ENCODE assay signal across 8 cellular contexts in the genomic region with DNA sequence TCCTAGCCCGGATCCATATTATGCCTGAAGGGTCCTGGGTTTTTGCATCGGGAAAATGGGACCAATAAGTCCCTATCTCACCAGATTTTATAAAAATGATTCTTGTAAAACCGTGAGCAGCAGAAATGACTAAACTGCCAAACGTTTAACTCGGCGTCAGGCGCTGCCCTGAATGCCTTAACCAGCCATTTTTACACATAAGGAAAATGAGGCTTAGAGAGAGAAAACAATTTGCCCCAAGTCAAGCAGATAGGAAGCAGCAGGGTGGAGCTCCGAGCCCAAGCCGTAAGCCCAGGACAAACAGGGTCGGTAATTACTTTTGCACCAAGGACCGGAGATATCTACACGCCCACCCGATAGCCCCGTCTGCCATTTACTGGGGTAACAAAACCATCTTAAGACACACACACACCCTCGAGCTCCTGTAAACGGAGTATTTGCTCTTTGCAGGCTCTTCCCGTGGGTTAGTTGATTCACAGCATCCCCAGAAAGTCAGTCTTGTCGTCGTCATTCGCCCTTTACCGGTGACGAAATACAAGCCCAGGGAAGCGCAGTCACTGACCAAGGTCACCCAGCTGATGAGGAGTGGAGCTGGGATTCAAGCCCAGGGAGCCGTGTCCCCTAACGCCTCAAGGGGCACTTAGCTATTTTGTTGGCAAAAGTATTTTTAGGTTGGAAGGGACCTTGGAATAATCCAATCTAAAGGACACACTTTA. TPM values are rescaled to one million over a fixed set of nuclear protein-coding genes. Genes with fewer than 3 reads are reported as not detected.
DNase-seq lines count a peak whose midpoint lies in the region; ATAC-seq and TF ChIP-seq lines count a peak whose summit lies in the region.

No MANE protein-coding gene starts in this region.

- peaks cover 0 to 3% of the 10 kb centered on the region in 2 experiments; a peak in 1 of 5 replicates for H3K9me3 Mint-ChIP-seq in H9
- peaks cover 7% of the 10 kb centered on the region for H3K9me3 Mint-ChIP-seq in T-helper 2 cell treated with Interferon-gamma antibody and Interleukin-4, amounts not matched to agents 5 μg/mL and 100 μg/mL, for 36 hours

- H3K79me1 ChIP-seq in H9 (ENCODE audit: insufficient read depth, low read depth, low read length, poor library complexity, severe bottlenecking): peaks cover 2% of the 10 kb centered on the region
- peaks cover 1% of the 10 kb centered on the region for H3K79me1 ChIP-seq in neuronal stem cell (ENCODE audit: low read depth, low read length)

- H2BK15ac ChIP-seq in H9 (ENCODE audit: low read depth, low read length) (no peak overlapping the region), neuronal stem cell (ENCODE audit: low read length) (no peak overlapping the region)

- no CpG with 5 or more reads among the region's 25 CpGs for WGBS in H9 (ENCODE audit: extremely low coverage, insufficient read length, low lambda C conversion rate)
- 2% methylated on average over 25 of the region's 25 CpGs for WGBS in esophagus, 2 donors
- no CpG with 5 or more reads among the region's 25 CpGs for WGBS in neuronal stem cell (ENCODE audit: extremely low coverage in 2 of 2, insufficient read length in 2 of 2, insufficient replicate concordance in 1 of 2), 2 donors

- no peak for ATAC-seq in HG02973 (IDR thresholded peaks at IDR 0.05; ENCODE audit: unreplicated experiment)

- no peaks in the 10 kb centered on the region for H3K79me2 ChIP-seq in H9 (ENCODE audit: insufficient read depth, low read length)

- no peak overlapping the region for H3K14ac ChIP-seq in H9 (ENCODE audit: insufficient read depth, low read length)
- H3K14ac ChIP-seq in neuronal stem cell (ENCODE audit: low read length): no peak overlapping the region

- no peak for TF ChIP-seq CTCF in BE2C (IDR thresholded peaks at IDR 0.05; ENCODE audit: low read depth, low read length)
- no peak for TF ChIP-seq CTCF in H9 (conservative IDR thresholded peaks at IDR 0.05)

- H3K27ac ChIP-seq in H9 (ENCODE audit: insufficient read length, low read depth, low read length) (no peak overlapping the region), esophagus (ENCODE audit: low read depth in 2 of 2, low read length in 1 of 2) (peak overlapping the region; percentile 94 to 98), neuronal stem cell (replicated peaks; ENCODE audit: low read length) (no peak overlapping the region)

- H3K18ac ChIP-seq in H9 (ENCODE audit: insufficient read length, low read depth, low read length): no peak overlapping the region
- peak overlapping the region; percentile 86 for H3K18ac ChIP-seq in neuronal stem cell (ENCODE audit: low read length)

- peaks cover 5% of the 10 kb centered on the region; the same call in 1 of the 2 replicates for H3K9me3 ChIP-seq in BE2C
- no peaks in the 10 kb centered on the region for H3K9me3 ChIP-seq in H9 (ENCODE audit: control insufficient read depth, low read depth, low read length)
- no peaks in the 10 kb centered on the region for H3K9me3 ChIP-seq in esophagus (ENCODE audit: control insufficient read depth in 2 of 2, insufficient read depth in 1 of 2, low read depth in 1 of 2, low read length in 1 of 2)
- peaks cover 0 to 6% of the 10 kb centered on the region in 2 donors for H3K9me3 ChIP-seq in neuronal stem cell (replicated peaks in 1 of 2; ENCODE audit: control insufficient read depth in 2 of 2, insufficient read depth in 1 of 2, low read depth in 1 of 2, low read length in 2 of 2)

- H3K36me3 ChIP-seq in BE2C (no peaks in the 10 kb centered on the region; the same call in 1 of the 2 replicates), esophagus (ENCODE audit: control insufficient read depth in 2 of 2, insufficient read depth in 2 of 2, low read length in 1 of 2) (peaks cover 3 to 12% of the 10 kb centered on the region in 2 donors), neuronal stem cell (replicated peaks in 1 of 2; ENCODE audit: control insufficient read depth in 2 of 2, insufficient read depth in 2 of 2, low read length in 2 of 2) (peaks cover 6 to 22% of the 10 kb centered on the region in 2 donors)

- H2BK5ac ChIP-seq in H9 (ENCODE audit: insufficient read length, low read length) (no peak overlapping the region), neuronal stem cell (ENCODE audit: low read length) (no peak overlapping the region)

- peaks cover 5 to 6% of the 10 kb centered on the region in 2 experiments; a peak in 3 of 4 replicates for H3K4me1 Mint-ChIP-seq in H9
- peaks cover 22% of the 10 kb centered on the region for H3K4me1 Mint-ChIP-seq in T-helper 2 cell treated with Interferon-gamma antibody and Interleukin-4, amounts not matched to agents 5 μg/mL and 100 μg/mL, for 36 hours (ENCODE audit: low read depth)

- H3K27ac Mint-ChIP-seq in H9: peak overlapping the region in 2 of 3 experiments; percentile 77 to 97; a peak in 4 of 7 replicates
- H3K27ac Mint-ChIP-seq in T-helper 2 cell treated with Interferon-gamma antibody and Interleukin-4, amounts not matched to agents 5 μg/mL and 100 μg/mL, for 36 hours: peak overlapping the region; percentile 93

- peaks cover 2 to 13% (median 12%) of the 10 kb centered on the region in 3 experiments; a peak in 5 of 7 replicates for H3K36me3 Mint-ChIP-seq in H9 (ENCODE audit: insufficient read depth in 1 of 3, low read depth in 3 of 3)
- H3K36me3 Mint-ChIP-seq in T-helper 2 cell treated with Interferon-gamma antibody and Interleukin-4, amounts not matched to agents 5 μg/mL and 100 μg/mL, for 36 hours (ENCODE audit: low read depth): peaks cover 11% of the 10 kb centered on the region

- H3K4me2 ChIP-seq in H9 (ENCODE audit: insufficient read depth, insufficient read length, low read length): peak overlapping the region; percentile 77
- peak overlapping the region; percentile 67 for H3K4me2 ChIP-seq in neuronal stem cell (ENCODE audit: insufficient read depth, low read length, poor library complexity, severe bottlenecking)

- no peaks in the 10 kb centered on the region for H3K23me2 ChIP-seq in H9 (ENCODE audit: insufficient read length, low read depth, low read length, poor library complexity, severe bottlenecking)

- no peak overlapping the region for H2AK5ac ChIP-seq in H9 (ENCODE audit: insufficient read length, low read length)
- no peak overlapping the region for H2AK5ac ChIP-seq in neuronal stem cell (ENCODE audit: low read depth, low read length)

- no peak overlapping the region for H4K8ac ChIP-seq in H9 (replicated peaks; ENCODE audit: insufficient read length, low read depth, low read length)
- H4K8ac ChIP-seq in neuronal stem cell (ENCODE audit: low read depth, low read length): no peak overlapping the region

- H3T11ph ChIP-seq in H9 (ENCODE audit: low read length): no peak overlapping the region

- H3K9ac ChIP-seq in H9 (ENCODE audit: extremely low read depth, insufficient read length, low read length) (peak overlapping the region; percentile 66), neuronal stem cell (ENCODE audit: low read depth, low read length, poor library complexity) (peak overlapping the region; percentile 71)

- H2BK12ac ChIP-seq in H9 (ENCODE audit: insufficient read length, low read depth, low read length) (no peak overlapping the region), neuronal stem cell (ENCODE audit: low read length) (no peak overlapping the region)

- H4K5ac ChIP-seq in H9 (ENCODE audit: insufficient read length, low read depth, low read length): no peak overlapping the region

- H3K27me3 ChIP-seq in BE2C: no peaks in the 10 kb centered on the region
- H3K27me3 ChIP-seq in H9 (ENCODE audit: insufficient read depth, low read length): no peaks in the 10 kb centered on the region
- H3K27me3 ChIP-seq in esophagus (ENCODE audit: control insufficient read depth in 1 of 2, insufficient read depth in 2 of 2, low read length in 2 of 2): no peaks in the 10 kb centered on the region
- no peaks in the 10 kb centered on the region for H3K27me3 ChIP-seq in neuronal stem cell (ENCODE audit: control insufficient read depth in 3 of 3, insufficient read depth in 3 of 3, low read depth in 1 of 3, low read length in 3 of 3)

- no peak overlapping the region for H2BK20ac ChIP-seq in H9 (ENCODE audit: low read depth, low read length, poor library complexity, severe bottlenecking)

- no peak overlapping the region for H3K56ac ChIP-seq in H9 (ENCODE audit: insufficient read length, low read depth, low read length)

- H2BK120ac ChIP-seq in H9 (ENCODE audit: low read depth, low read length, poor library complexity, severe bottlenecking) (no peak overlapping the region), neuronal stem cell (ENCODE audit: low read depth, low read length) (no peak overlapping the region)

- H3K4me1 ChIP-seq in BE2C (no peaks in the 10 kb centered on the region), H9 (ENCODE audit: insufficient read depth, low read length) (no peaks in the 10 kb centered on the region), esophagus (ENCODE audit: control insufficient read depth in 2 of 2, insufficient read depth in 2 of 2, low read length in 1 of 2) (no peaks in the 10 kb centered on the region), neuronal stem cell (ENCODE audit: control insufficient read depth in 2 of 2, insufficient read depth in 1 of 2, low read depth in 1 of 2, low read length in 2 of 2) (peaks cover 5% of the 10 kb centered on the region in 2 donors)

- H3K23ac ChIP-seq in H9 (ENCODE audit: insufficient read length, low read depth, low read length) (no peak overlapping the region), neuronal stem cell (ENCODE audit: low read depth, low read length, poor library complexity) (peak overlapping the region; percentile 90)

- no peak for DNase-seq in BE2C
- no peak for DNase-seq in H9
- peak; percentile 11 for DNase-seq in T-helper 2 cell treated with Interferon-gamma antibody and Interleukin-4, amounts not matched to agents 5 μg/mL and 100 μg/mL, for 36 hours (ENCODE audit: low spot score)
- DNase-seq in neuronal stem cell (ENCODE audit: low spot score): no peak
- DNase-seq in NCI-H446 (lab: John Stamatoyannopoulos, UW): no peak
- DNase-seq in GM19240 (ENCODE audit: insufficient read length, low spot score): no peak

- H3K4ac ChIP-seq in H9 (ENCODE audit: low read depth, low read length): no peak overlapping the region
- no peak overlapping the region for H3K4ac ChIP-seq in neuronal stem cell (ENCODE audit: low read length)

- H3K4me3 ChIP-seq in BE2C (ENCODE audit: low read depth, low read length) (peak overlapping the region; percentile 96), esophagus (ENCODE audit: low read depth in 1 of 2, low read length in 2 of 2) (peak overlapping the region; percentile 69 to 93), neuronal stem cell (ENCODE audit: low read length in 2 of 2) (peak overlapping the region; percentile 66 to 84)

- H2AFZ ChIP-seq in H9 (ENCODE audit: low read length) (no peak overlapping the region), neuronal stem cell (ENCODE audit: low read length) (peak overlapping the region; percentile 89)

- no peaks in the 10 kb centered on the region for H3K27me3 Mint-ChIP-seq in H9 (ENCODE audit: low read depth)
- no peaks in the 10 kb centered on the region for H3K27me3 Mint-ChIP-seq in T-helper 2 cell treated with Interferon-gamma antibody and Interleukin-4, amounts not matched to agents 5 μg/mL and 100 μg/mL, for 36 hours (ENCODE audit: low read depth)

- no peaks in the 10 kb centered on the region for H4K20me1 ChIP-seq in H9 (ENCODE audit: control insufficient read depth, insufficient read depth, insufficient read length)

- peak overlapping the region; percentile 89 to 90 for H3K4me3 Mint-ChIP-seq in H9
- H3K4me3 Mint-ChIP-seq in T-helper 2 cell treated with Interferon-gamma antibody and Interleukin-4, amounts not matched to agents 5 μg/mL and 100 μg/mL, for 36 hours: peak overlapping the region; percentile 94

- H4K91ac ChIP-seq in H9 (ENCODE audit: insufficient read length, low read depth, low read length) (no peak overlapping the region), neuronal stem cell (ENCODE audit: low read depth, low read length, poor library complexity) (no peak overlapping the region)

RNA-seq across cellular contexts. Expression of gene MRI1, which starts 16.0 kb away (rescaled TPM):
- 15.3 TPM for polyA plus RNA-seq in BE2C (2012; ENCODE audit: insufficient read depth, insufficient read length, low read depth)
- 17.2 and 19.5 TPM in 2 replicates for total RNA-seq in H9 (2021)
- polyA plus RNA-seq in esophagus: 10 to 100 TPM; 17.7 to 28.9 TPM
- 16.3 TPM for polyA plus RNA-seq in neuronal stem cell (2013, experiment 1 of 2)
- 17.0 TPM for polyA plus RNA-seq in neuronal stem cell (2013, experiment 2 of 2)

RNA-seq across cellular contexts. Expression of gene C19orf53, which starts 25.9 kb away (rescaled TPM):
- 918 TPM for polyA plus RNA-seq in BE2C (2012; ENCODE audit: insufficient read depth, insufficient read length, low read depth)
- 127 and 129 TPM in 2 replicates for total RNA-seq in H9 (2021)
- polyA plus RNA-seq in esophagus: 100 to 1,000 TPM; 135 to 174 TPM
- 240 TPM for polyA plus RNA-seq in neuronal stem cell (2013, experiment 1 of 2)
- polyA plus RNA-seq in neuronal stem cell (2013, experiment 2 of 2): 222 TPM

RNA-seq across cellular contexts. Expression of gene ZSWIM4, which starts 46.9 kb away (rescaled TPM):
- polyA plus RNA-seq in BE2C (2012; ENCODE audit: insufficient read depth, insufficient read length, low read depth): 13.4 TPM
- 50.7 and 53.1 TPM in 2 replicates for total RNA-seq in H9 (2021)
- 10 to 100 TPM; 10.1 to 17.0 TPM for polyA plus RNA-seq in esophagus
- polyA plus RNA-seq in neuronal stem cell (2013, experiment 1 of 2): 16.2 TPM
- polyA plus RNA-seq in neuronal stem cell (2013, experiment 2 of 2): 16.7 TPM

Comparison
In these comparisons a context has a peak if more than half of its experiments do, and no peak if none do; other contexts are left out.
1. H3K27ac ChIP-seq: peak in esophagus (2 of 2); none in H9 (single experiment) and neuronal stem cell (single experiment).
2. Peak in every context shown above with its lines, with median percentiles within 50 percentile points of each other: H3K4me3 ChIP-seq.